9 cellular contexts compared by ENCODE assay signal in the genomic region with DNA sequence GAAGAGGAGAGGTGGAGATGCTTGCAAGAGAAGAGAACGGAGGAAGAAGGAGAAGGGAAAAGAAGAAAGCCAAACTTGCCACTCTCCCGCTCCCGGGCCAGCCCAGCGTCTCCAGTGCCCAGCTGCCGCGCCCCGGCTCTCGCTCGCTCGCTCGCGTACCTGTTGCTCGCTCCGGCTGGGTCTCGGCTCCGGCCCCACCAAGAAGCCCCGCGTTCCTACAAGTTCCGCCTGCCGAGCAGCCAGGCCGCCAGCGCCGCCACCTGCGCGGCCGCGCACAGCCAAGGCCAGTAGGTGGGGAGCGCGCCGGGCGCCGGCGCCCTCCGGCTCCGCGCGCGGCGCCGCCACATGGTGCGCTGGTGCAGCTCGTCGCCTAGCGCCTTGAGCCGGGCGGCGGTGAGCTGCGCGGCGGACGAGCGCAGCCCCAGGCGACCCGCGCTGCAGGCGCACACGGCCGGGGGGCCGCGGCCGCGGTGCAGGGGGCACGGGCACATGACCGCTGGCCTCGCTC. TPM values are rescaled to one million over a fixed set of nuclear protein-coding genes. Genes with fewer than 3 reads are reported as not detected.
DNase-seq lines count a peak whose midpoint lies in the region; ATAC-seq and TF ChIP-seq lines count a peak whose summit lies in the region.
"Had no signal": no experiment of that assay in that cellular context is flagged by ENCODE, and none has a peak within 500 bp of the region (broad histone marks: within the 10 kb centered on the region; RNA-seq: fewer than 3 reads in every experiment).

No MANE protein-coding gene starts in this region.

- H3K9ac ChIP-seq in NT2/D1 (ENCODE audit: insufficient read length, low read depth) = peak overlapping the region; percentile 80

- peak; percentile 57 for ATAC-seq in HG03039 (IDR thresholded peaks at IDR 0.05; ENCODE audit: unreplicated experiment)
- no peak for ATAC-seq in GM18520 (IDR thresholded peaks at IDR 0.05; ENCODE audit: unreplicated experiment)

- no peak for TF ChIP-seq POLR2A in adrenal gland (IDR thresholded peaks at IDR 0.05)

- 0 to 1% (median 1%) methylated on average over 15 to 65 of the region's 65 CpGs for WGBS in adrenal gland, 4 donors

- H3K36me3 ChIP-seq in NT2/D1 (ENCODE audit: insufficient read depth, insufficient read length, low read length) (no peaks in the 10 kb centered on the region), adrenal gland (replicated peaks in 1 of 2) (no peaks in the 10 kb centered on the region)

- H3K4me3 ChIP-seq in NT2/D1 (ENCODE audit: insufficient read length, low read depth) = peak overlapping the region; percentile 55
- peak overlapping the region in 1 of 4 donors; percentile 48 for H3K4me3 ChIP-seq in adrenal gland

- H3K27me3 ChIP-seq in NT2/D1 (ENCODE audit: insufficient read depth, insufficient read length) = peaks cover 86% of the 10 kb centered on the region
- peaks cover 56% of the 10 kb centered on the region for H3K27me3 ChIP-seq in adrenal gland

- H3K4me1 ChIP-seq in NT2/D1 (ENCODE audit: insufficient read depth, insufficient read length) (peaks cover 3% of the 10 kb centered on the region), adrenal gland (replicated peaks in 1 of 2) (peaks cover 12 to 16% of the 10 kb centered on the region in 2 donors)

- H3K27ac ChIP-seq in adrenal gland = no peak overlapping the region
- H3K27ac ChIP-seq: epithelial cell of prostate had no signal

- H3K9me3 ChIP-seq in NT2/D1 (ENCODE audit: insufficient read depth, low read length) (no peaks in the 10 kb centered on the region), adrenal gland (replicated peaks in 1 of 3) (no peaks in the 10 kb centered on the region)

- intact Hi-C loops in adrenal gland (cut with DNase I) = no loop called here

- peak; percentile 15 for DNase-seq in activated T-cell treated with anti-CD3 and anti-CD28 coated beads for 24 hours (ENCODE audit: low read depth)
- no peak for DNase-seq in activated T-cell treated with anti-CD3 and anti-CD28 coated beads for 4 hours
- no peak for DNase-seq in NT2/D1 (ENCODE audit: low read depth, low spot score)
- DNase-seq in adrenal gland = peak in 5 of 7 donors; percentile 21 to 54 (median 34)
- peak; percentile 72 for DNase-seq in iPS-NIHi7 (ENCODE audit: extremely low spot score)
- peak; percentile 23 to 28 for DNase-seq in stimulated activated CD8-positive, alpha-beta memory T cell treated with anti-CD3 and anti-CD28 coated beads, Interleukin-2, amount 100 ng/mL, for 48 hours (ENCODE audit: low read depth in 2 of 2)

- TF ChIP-seq CTCF in adrenal gland (IDR thresholded peaks at IDR 0.05) = peak in 1 of 6 experiments; percentile 13

RNA-seq across cellular contexts. Expression of a gene that starts 0.4 kb away (rescaled TPM):
- 1 to 10 TPM in 1 of 8 donors, under 1 TPM in 4, not detected in 3; 0.14 to 1.1 (median 0.24) TPM for total RNA-seq in adrenal gland
- under 1 TPM; 0.09 to 0.48 (median 0.20) TPM for polyA plus RNA-seq in adrenal gland

RNA-seq across cellular contexts. Expression of a gene that starts 29.9 kb away (rescaled TPM):
- total RNA-seq in adrenal gland = 10 to 100 TPM; 13.8 to 19.1 (median 16.5) TPM
- 1 to 10 TPM; 2.9 to 9.7 (median 4.2) TPM for polyA plus RNA-seq in adrenal gland

Comparison
In these comparisons a context has a peak if more than half of its experiments do, and no peak if none do; other contexts are left out.
1. DNase-seq: peak in activated T-cell treated with anti-CD3 and anti-CD28 coated beads for 24 hours (single experiment), adrenal gland (5 of 7), iPS-NIHi7 (single experiment) and stimulated activated CD8-positive, alpha-beta memory T cell treated with anti-CD3 and anti-CD28 coated beads, Interleukin-2, amount 100 ng/mL, for 48 hours (2 of 2); none in activated T-cell treated with anti-CD3 and anti-CD28 coated beads for 4 hours (single experiment) and NT2/D1 (single experiment).